ENCODE assay signal across 13 cellular contexts in the genomic region with DNA sequence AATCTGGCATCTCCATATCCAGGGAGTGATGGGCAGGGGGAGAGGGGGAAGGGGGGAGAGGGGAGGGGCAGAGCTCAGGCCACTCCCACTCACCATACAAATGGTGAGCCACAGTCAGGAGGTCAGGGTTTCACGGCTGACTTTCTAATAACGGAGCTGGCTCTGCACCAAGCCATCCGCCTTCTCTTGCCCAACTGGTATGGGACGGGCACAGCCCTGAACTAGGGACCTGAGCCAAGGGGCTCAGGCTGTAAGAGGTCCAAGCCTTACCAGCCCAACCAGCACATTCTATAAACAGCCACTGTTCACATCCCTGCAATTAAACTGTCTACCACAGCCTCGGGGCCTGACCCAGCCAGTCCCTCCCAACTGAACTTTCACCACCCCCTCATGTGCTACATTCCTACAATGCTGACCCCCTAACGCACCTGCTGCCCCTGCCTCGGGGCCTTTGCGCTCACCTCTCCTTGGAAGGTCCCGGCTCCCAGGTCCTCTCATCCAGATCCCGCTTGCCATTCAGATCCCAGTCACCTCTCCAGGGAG. TPM values are rescaled to one million over a fixed set of nuclear protein-coding genes. Genes with fewer than 3 reads are reported as not detected.
DNase-seq lines count a peak whose midpoint lies in the region; ATAC-seq lines count a peak whose summit lies in the region.
"Had no signal": no experiment of that assay in that cellular context is flagged by ENCODE, and none has a peak within 500 bp of the region (broad histone marks: within the 10 kb centered on the region; RNA-seq: fewer than 3 reads in every experiment).

No MANE protein-coding gene starts in this region.

- no peaks in the 10 kb centered on the region for H3K9me3 Mint-ChIP-seq in stimulated activated naive CD8-positive, alpha-beta T cell treated with anti-CD3 and anti-CD28 coated beads, Interleukin-15, Interleukin-2, amounts not matched to agents 100 ng/mL and 50 ng/mL, for 24 hours
- H3K9me3 Mint-ChIP-seq in central memory CD8-positive, alpha-beta T cell = no peaks in the 10 kb centered on the region
- H3K9me3 Mint-ChIP-seq in naive thymus-derived CD4-positive, alpha-beta T cell = peaks cover 0 to 1% (median 0%) of the 10 kb centered on the region in 11 donors

- POLR2A ChIA-PET in naive thymus-derived CD4-positive, alpha-beta T cell (lab: Charles Lee) = interaction anchor here (0.9 to 11.3 kb wide), 4 partner anchors 10 to 29 kb away, joined by 3 to 160 read pairs (median 4); a partner anchor contains a TSS

- H3K27ac Mint-ChIP-seq in stimulated activated naive CD8-positive, alpha-beta T cell treated with anti-CD3 and anti-CD28 coated beads, Interleukin-15, Interleukin-2, amounts not matched to agents 100 ng/mL and 50 ng/mL, for 24 hours = peak overlapping the region; percentile 53
- peak overlapping the region; percentile 29 for H3K27ac Mint-ChIP-seq in central memory CD8-positive, alpha-beta T cell (ENCODE audit: low read depth)
- H3K27ac Mint-ChIP-seq in naive thymus-derived CD4-positive, alpha-beta T cell = peak overlapping the region; percentile 0 to 95 (median 86)

- no peak for ATAC-seq in stimulated activated naive CD8-positive, alpha-beta T cell treated with anti-CD3 and anti-CD28 coated beads, Interleukin-15, Interleukin-2, amounts not matched to agents 100 U/mL and 50 U/mL, for 24 hours
- no peak for ATAC-seq in central memory CD8-positive, alpha-beta T cell (replicated peaks; ENCODE audit: extremely low read depth, poor library complexity, severe bottlenecking)
- no peak for ATAC-seq in naive thymus-derived CD4-positive, alpha-beta T cell
- ATAC-seq: activated CD4-positive, CD25-positive, alpha-beta regulatory T cell treated with anti-CD3 and anti-CD28 coated beads, Interleukin-2, amount 50 U/mL, for 24 hours had no signal

- peak overlapping the region; percentile 51 for H3K27ac ChIP-seq in naive thymus-derived CD4-positive, alpha-beta T cell (ENCODE audit: low read depth, low read length)
- H3K27ac ChIP-seq in SJCRH30 = no peak overlapping the region
- H3K27ac ChIP-seq: uterus had no signal

- no peak overlapping the region for H3K4me3 ChIP-seq in naive thymus-derived CD4-positive, alpha-beta T cell (ENCODE audit: low read length)
- H3K4me3 ChIP-seq in SJCRH30 = no peak overlapping the region
- H3K4me3 ChIP-seq: uterus had no signal

- intact Hi-C loops in naive thymus-derived CD4-positive, alpha-beta T cell (cut with micrococcal nuclease) = loop anchor here in 1 of 2 donors (10.0 kb wide), 1 partner anchor 815 kb away; no protein-coding TSS in a partner anchor

- H3K27me3 Mint-ChIP-seq in stimulated activated naive CD8-positive, alpha-beta T cell treated with anti-CD3 and anti-CD28 coated beads, Interleukin-15, Interleukin-2, amounts not matched to agents 100 ng/mL and 50 ng/mL, for 24 hours = no peaks in the 10 kb centered on the region
- no peaks in the 10 kb centered on the region for H3K27me3 Mint-ChIP-seq in central memory CD8-positive, alpha-beta T cell
- H3K27me3 Mint-ChIP-seq in naive thymus-derived CD4-positive, alpha-beta T cell = no peaks in the 10 kb centered on the region

- no peaks in the 10 kb centered on the region for H3K27me3 ChIP-seq in naive thymus-derived CD4-positive, alpha-beta T cell (ENCODE audit: control insufficient read depth in 2 of 2, insufficient read depth in 2 of 2, low read length in 2 of 2)
- H3K27me3 ChIP-seq in SJCRH30 = peaks cover 15% of the 10 kb centered on the region; the same call in 1 of the 2 replicates
- H3K27me3 ChIP-seq: uterus had no signal

- peaks cover 71% of the 10 kb centered on the region for H3K36me3 Mint-ChIP-seq in stimulated activated naive CD8-positive, alpha-beta T cell treated with anti-CD3 and anti-CD28 coated beads, Interleukin-15, Interleukin-2, amounts not matched to agents 100 ng/mL and 50 ng/mL, for 24 hours (ENCODE audit: low read depth)
- H3K36me3 Mint-ChIP-seq in central memory CD8-positive, alpha-beta T cell (ENCODE audit: insufficient read depth) = peaks cover 35% of the 10 kb centered on the region
- H3K36me3 Mint-ChIP-seq in naive thymus-derived CD4-positive, alpha-beta T cell = peaks cover 9 to 42% (median 38%) of the 10 kb centered on the region in 5 donors

- no peaks in the 10 kb centered on the region for H3K9me3 ChIP-seq in naive thymus-derived CD4-positive, alpha-beta T cell (ENCODE audit: control insufficient read depth in 2 of 3, low read length in 3 of 3)
- no peaks in the 10 kb centered on the region for H3K9me3 ChIP-seq in SJCRH30 (replicated peaks)
- H3K9me3 ChIP-seq: uterus had no signal

- peaks cover 73% of the 10 kb centered on the region for H3K4me1 Mint-ChIP-seq in stimulated activated naive CD8-positive, alpha-beta T cell treated with anti-CD3 and anti-CD28 coated beads, Interleukin-15, Interleukin-2, amounts not matched to agents 100 ng/mL and 50 ng/mL, for 24 hours (ENCODE audit: low read depth)
- peaks cover 13% of the 10 kb centered on the region for H3K4me1 Mint-ChIP-seq in central memory CD8-positive, alpha-beta T cell
- H3K4me1 Mint-ChIP-seq in naive thymus-derived CD4-positive, alpha-beta T cell = peaks cover 32 to 80% (median 68%) of the 10 kb centered on the region in 7 donors

- peaks cover 0 to 66% of the 10 kb centered on the region in 2 donors for H3K4me1 ChIP-seq in naive thymus-derived CD4-positive, alpha-beta T cell (ENCODE audit: control insufficient read depth in 2 of 2, insufficient read depth in 2 of 2, low read length in 2 of 2)
- peaks cover 3% of the 10 kb centered on the region; the same call in 1 of the 2 replicates for H3K4me1 ChIP-seq in SJCRH30
- H3K4me1 ChIP-seq: uterus had no signal

- in situ Hi-C loops in KBM-7 (cut with MboI; ENCODE audit: low pct_unique_long_range_greater_than_20kb, low sequenced_read_pairs) = no loop called here

- H3K4me3 Mint-ChIP-seq in stimulated activated naive CD8-positive, alpha-beta T cell treated with anti-CD3 and anti-CD28 coated beads, Interleukin-15, Interleukin-2, amounts not matched to agents 100 ng/mL and 50 ng/mL, for 24 hours = no peak overlapping the region
- no peak overlapping the region for H3K4me3 Mint-ChIP-seq in central memory CD8-positive, alpha-beta T cell
- peak overlapping the region in 8 of 10 donors; percentile 18 to 69 (median 52) for H3K4me3 Mint-ChIP-seq in naive thymus-derived CD4-positive, alpha-beta T cell

- no peak for DNase-seq in stimulated activated naive CD8-positive, alpha-beta T cell treated with anti-CD3 and anti-CD28 coated beads, Interleukin-15, Interleukin-2, amounts not matched to agents 100 U/mL and 50 U/mL, for 24 hours
- DNase-seq in central memory CD8-positive, alpha-beta T cell (ENCODE audit: low spot score in 2 of 2) = no peak
- no peak for DNase-seq in naive thymus-derived CD4-positive, alpha-beta T cell
- DNase-seq in KBM-7 = no peak
- DNase-seq in SJCRH30 = no peak
- no peak for DNase-seq in GOT3 (lab: John Stamatoyannopoulos, UW)
- no peak for DNase-seq in NCI-H526 (lab: John Stamatoyannopoulos, UW)
- DNase-seq: NCI-H1092 treated with DMSO at 0.1 percent for 48 hours, NCI-H524, SHP77 treated with DMSO at 0.1 percent for 48 hours had no signal

- H3K36me3 ChIP-seq in naive thymus-derived CD4-positive, alpha-beta T cell (ENCODE audit: control insufficient read depth in 2 of 3, insufficient read depth in 3 of 3, low read length in 3 of 3) = peaks cover 0 to 59% (median 33%) of the 10 kb centered on the region in 3 experiments
- no peaks in the 10 kb centered on the region for H3K36me3 ChIP-seq in SJCRH30
- H3K36me3 ChIP-seq: uterus had no signal

- CTCF ChIA-PET in naive thymus-derived CD4-positive, alpha-beta T cell (lab: Charles Lee) = interaction anchor here (1.0 kb wide), 1 partner anchor 33 kb away, joined by 4 read pairs; a partner anchor contains a TSS

RNA-seq across cellular contexts. Expression of a gene that starts 32.5 kb away (rescaled TPM):
- total RNA-seq in naive thymus-derived CD4-positive, alpha-beta T cell = 100 to 1,000 TPM in 4 of 5 experiments, 10 to 100 TPM in 1; 89.5 to 206 (median 149) TPM
- polyA plus RNA-seq in naive thymus-derived CD4-positive, alpha-beta T cell = 100 to 1,000 TPM; 407 to 462 TPM
- not detected in 2 replicates for total RNA-seq in SJCRH30 (2014; rRNA removed; shearing (Covaris generic))

Comparison
In these comparisons a context has a peak if more than half of its experiments do, and no peak if none do; other contexts are left out.
1. H3K27ac Mint-ChIP-seq: peak in every context shown above with its lines; median percentile 86 in naive thymus-derived CD4-positive, alpha-beta T cell; 53 in stimulated activated naive CD8-positive, alpha-beta T cell treated with anti-CD3 and anti-CD28 coated beads, Interleukin-15, Interleukin-2, amounts not matched to agents 100 ng/mL and 50 ng/mL, for 24 hours; 29 in central memory CD8-positive, alpha-beta T cell.
2. H3K4me3 Mint-ChIP-seq: peak in naive thymus-derived CD4-positive, alpha-beta T cell (8 of 10); none in stimulated activated naive CD8-positive, alpha-beta T cell treated with anti-CD3 and anti-CD28 coated beads, Interleukin-15, Interleukin-2, amounts not matched to agents 100 ng/mL and 50 ng/mL, for 24 hours (single experiment) and central memory CD8-positive, alpha-beta T cell (single experiment).
3. RNA of a gene that starts 32.5 kb away (total RNA-seq): 89.5 to 206 TPM in naive thymus-derived CD4-positive, alpha-beta T cell; not detected in SJCRH30; every median in the first group is over 10 times any median in the second.